In the genomic region with DNA sequence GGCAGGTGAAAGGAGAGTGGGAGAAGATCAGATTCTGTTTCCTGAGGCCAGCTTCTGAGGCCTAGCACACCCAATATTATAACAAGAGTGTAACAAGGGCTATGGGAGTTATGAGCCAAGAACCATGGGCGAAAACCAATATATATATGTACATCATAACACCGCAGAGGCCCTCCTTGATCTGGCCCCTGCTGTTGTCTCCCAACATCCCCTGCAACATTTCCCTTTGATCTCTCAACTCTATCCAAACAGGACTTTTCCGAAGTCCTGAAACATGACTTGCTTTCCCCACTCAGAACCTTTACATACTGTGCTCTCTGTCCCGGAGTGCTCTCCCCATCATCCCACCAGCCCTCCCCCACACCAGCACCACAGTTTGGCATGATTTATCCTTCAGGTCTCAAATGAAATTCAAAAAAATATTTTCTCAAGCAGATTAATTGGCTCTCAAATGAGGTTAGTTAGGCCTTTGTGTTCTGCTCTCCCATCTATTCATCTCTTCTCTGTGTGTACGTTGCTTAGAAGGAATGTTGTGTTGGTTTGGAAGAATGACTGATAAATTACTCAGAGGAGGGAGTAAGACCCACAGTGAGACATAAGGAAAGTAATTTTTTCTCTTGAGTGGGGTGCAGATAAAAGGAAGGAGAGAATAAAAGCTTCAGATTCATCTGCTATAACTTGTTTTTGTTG, we compare ENCODE assay signal across 18 cellular contexts. TPM values are rescaled to one million over a fixed set of nuclear protein-coding genes. Genes with fewer than 3 reads are reported as not detected.
DNase-seq lines count a peak whose midpoint lies in the region; ATAC-seq and TF ChIP-seq lines count a peak whose summit lies in the region.
"Had no signal": no experiment of that assay in that cellular context is flagged by ENCODE, and none has a peak within 500 bp of the region (broad histone marks: within the 10 kb centered on the region; RNA-seq: fewer than 3 reads in every experiment).

No MANE protein-coding gene starts in this region.

- intact Hi-C loops in PC-3 (cut with micrococcal nuclease) = no loop called here
- intact Hi-C loops in activated CD4-positive, alpha-beta T cell treated with anti-CD3 and anti-CD28 coated beads for 36 hours (cut with DNase I, micrococcal nuclease) = no loop called here
- intact Hi-C loops in cardiac septum (cut with DNase I) = no loop called here

- no TSS peak for BruUV-seq in PC-3 (replicated peaks; lab: Mats Ljungman, UMichigan)

- no peaks in the 10 kb centered on the region for H3K27me3 ChIP-seq in PC-3 (ENCODE audit: low read length)

- no peaks in the 10 kb centered on the region for H3K9me3 ChIP-seq in PC-3 (ENCODE audit: low read length)
- H3K9me3 ChIP-seq: HAP-1 had no signal

- in situ Hi-C loops in Caki2 (cut with HindIII; ENCODE audit: low pct_unique_long_range_greater_than_20kb, low sequenced_read_pairs) = no loop called here

- no peak overlapping the region for H3K9ac ChIP-seq in PC-3 (ENCODE audit: low read length)

- peak; percentile 80 for ATAC-seq in PC-3
- no peak for ATAC-seq in activated CD4-positive, alpha-beta T cell treated with anti-CD3 and anti-CD28 coated beads for 36 hours
- ATAC-seq: activated naive CD4-positive, alpha-beta T cell treated with anti-CD3 and anti-CD28 coated beads, Interleukin-2, amount 50 U/mL, for 72 hours; esophagus mucosa had no signal

- no peaks in the 10 kb centered on the region for H4K20me1 ChIP-seq in PC-3 (ENCODE audit: low read length)

- H3K36me3 Mint-ChIP-seq in activated CD4-positive, alpha-beta T cell treated with anti-CD3 and anti-CD28 coated beads for 36 hours (ENCODE audit: low read depth) = no peaks in the 10 kb centered on the region
- H3K36me3 Mint-ChIP-seq: activated naive CD4-positive, alpha-beta T cell treated with anti-CD3 and anti-CD28 coated beads, Interleukin-2, amount 50 U/mL, for 72 hours; CD4-positive, CD25-positive, alpha-beta regulatory T cell; immature natural killer cell had no signal

- H3K79me2 ChIP-seq in PC-3 (ENCODE audit: low read length) = no peaks in the 10 kb centered on the region

- H3K4me3 Mint-ChIP-seq in activated CD4-positive, alpha-beta T cell treated with anti-CD3 and anti-CD28 coated beads for 36 hours = no peak overlapping the region
- H3K4me3 Mint-ChIP-seq: CD4-positive, CD25-positive, alpha-beta regulatory T cell; immature natural killer cell had no signal

- DNase-seq in Caki2 (ENCODE audit: low read depth) = peak; percentile 38
- DNase-seq in PC-3 = peak; percentile 56
- DNase-seq in epithelial cell of esophagus (ENCODE audit: low read depth) = peak; percentile 55
- DNase-seq in non-pigmented ciliary epithelial cell (ENCODE audit: low read depth) = peak; percentile 54
- no peak for DNase-seq in SKM-1 treated with dmso at 0.1 percent for 144 hours (lab: John Stamatoyannopoulos, UW; ENCODE audit: unreplicated experiment)
- no peak for DNase-seq in activated CD4-positive, alpha-beta T cell treated with anti-CD3 and anti-CD28 coated beads for 36 hours
- DNase-seq in DMS 273 (lab: John Stamatoyannopoulos, UW; ENCODE audit: unreplicated experiment) = no peak
- no peak for DNase-seq in cardiac septum (ENCODE audit: low spot score)
- DNase-seq: activated CD8-positive, alpha-beta memory T cell treated with anti-CD3 and anti-CD28 coated beads, Interleukin-2, amount 50 U/mL, for 48 hours; CD4-positive, CD25-positive, alpha-beta regulatory T cell; immature natural killer cell; NCI-H2171; stimulated activated CD4-positive, alpha-beta T cell treated with anti-CD3 and anti-CD28 coated beads, Interleukin-2, amount 100 ng/mL, for 24 hours had no signal

- H3K4me2 ChIP-seq in PC-3 (ENCODE audit: low read length) = no peak overlapping the region

- POLR2A ChIA-PET in PC-3 (lab: Charles Lee; ENCODE audit: unreplicated experiment) = no interaction called here
- POLR2A ChIA-PET in activated CD4-positive, alpha-beta T cell treated with anti-CD3 and anti-CD28 coated beads for 36 hours (lab: Charles Lee) = no interaction called here

- H3K4me3 ChIP-seq in PC-3 (ENCODE audit: low read length) (no peak overlapping the region), epithelial cell of esophagus (ENCODE audit: low read length) (no peak overlapping the region)
- H3K4me3 ChIP-seq: coronary artery, HAP-1 had no signal

- no peaks in the 10 kb centered on the region for H3K9me3 Mint-ChIP-seq in activated CD4-positive, alpha-beta T cell treated with anti-CD3 and anti-CD28 coated beads for 36 hours (ENCODE audit: low read depth)
- H3K9me3 Mint-ChIP-seq: activated naive CD4-positive, alpha-beta T cell treated with anti-CD3 and anti-CD28 coated beads, Interleukin-2, amount 50 U/mL, for 72 hours; CD4-positive, CD25-positive, alpha-beta regulatory T cell; immature natural killer cell had no signal

- H3K27me3 Mint-ChIP-seq in activated CD4-positive, alpha-beta T cell treated with anti-CD3 and anti-CD28 coated beads for 36 hours = no peaks in the 10 kb centered on the region

- H3K4me1 Mint-ChIP-seq in activated CD4-positive, alpha-beta T cell treated with anti-CD3 and anti-CD28 coated beads for 36 hours = no peaks in the 10 kb centered on the region
- H3K4me1 Mint-ChIP-seq: immature natural killer cell had no signal

- H3K36me3 ChIP-seq in PC-3 (ENCODE audit: low read depth, low read length) = no peaks in the 10 kb centered on the region
- H3K36me3 ChIP-seq: HAP-1 had no signal

- H3K27ac ChIP-seq in PC-3 (ENCODE audit: low read length) = peak overlapping the region; percentile 26
- H3K27ac ChIP-seq: coronary artery had no signal

- no peak overlapping the region for H3K27ac Mint-ChIP-seq in activated CD4-positive, alpha-beta T cell treated with anti-CD3 and anti-CD28 coated beads for 36 hours
- H3K27ac Mint-ChIP-seq: activated naive CD4-positive, alpha-beta T cell treated with anti-CD3 and anti-CD28 coated beads, Interleukin-2, amount 50 U/mL, for 72 hours; CD4-positive, CD25-positive, alpha-beta regulatory T cell; immature natural killer cell had no signal

- H3K9me2 ChIP-seq in PC-3 (replicated peaks; ENCODE audit: low read length) = no peaks in the 10 kb centered on the region

- no peak for TF ChIP-seq CTCF in PC-3 (conservative IDR thresholded peaks at IDR 0.05; ENCODE audit: low read depth, low read length)
- TF ChIP-seq CTCF in epithelial cell of esophagus (IDR thresholded peaks at IDR 0.05; ENCODE audit: insufficient read depth, low read depth, low read length, missing control alignments) = no peak

- H3K4me1 ChIP-seq in PC-3 (ENCODE audit: insufficient read depth, low read length) = peaks cover 25% of the 10 kb centered on the region
- H3K4me1 ChIP-seq: HAP-1 had no signal

- H2AFZ ChIP-seq in PC-3 (ENCODE audit: low read length) = no peak overlapping the region

- no peaks in the 10 kb centered on the region for H3F3A ChIP-seq in PC-3 (ENCODE audit: low read length, unreplicated experiment)

- CTCF ChIA-PET in PC-3 (lab: Charles Lee) = no interaction called here
- CTCF ChIA-PET in activated CD4-positive, alpha-beta T cell treated with anti-CD3 and anti-CD28 coated beads for 36 hours (lab: Charles Lee) = no interaction called here

RNA-seq across cellular contexts. Expression of a gene that starts 17.6 kb away (rescaled TPM):
- total RNA-seq in Caki2 (2014; rRNA removed; shearing (Covaris generic); ENCODE audit: low replicate concordance) = 22.7 and 36.0 TPM in 2 replicates
- total RNA-seq in PC-3 (2014; rRNA removed) (16.0 and 27.5 TPM in 2 replicates), cardiac septum (21.3 TPM)
- total RNA-seq in activated CD4-positive, alpha-beta T cell treated with anti-CD3 and anti-CD28 coated beads for 36 hours = 1 to 10 TPM; 7.7 to 9.3 TPM

RNA-seq across cellular contexts. Expression of a gene that starts 58.1 kb away (rescaled TPM):
- 11.8 and 20.0 TPM in 2 replicates for total RNA-seq in Caki2 (2014; rRNA removed; shearing (Covaris generic); ENCODE audit: low replicate concordance)
- total RNA-seq in PC-3 (2014; rRNA removed) (not detected in 2 replicates), cardiac septum (4.9 TPM)
- total RNA-seq in activated CD4-positive, alpha-beta T cell treated with anti-CD3 and anti-CD28 coated beads for 36 hours = under 1 TPM; 0.30 to 0.84 TPM
- total RNA-seq: CD4-positive, CD25-positive, alpha-beta regulatory T cell; mononuclear cell had no signal

Comparison
In these comparisons a context has a peak if more than half of its experiments do, and no peak if none do; other contexts are left out.
1. DNase-seq: peak in Caki2 (single experiment), PC-3 (single experiment), epithelial cell of esophagus (single experiment) and non-pigmented ciliary epithelial cell (single experiment); none in SKM-1 treated with dmso at 0.1 percent for 144 hours (single experiment), activated CD4-positive, alpha-beta T cell treated with anti-CD3 and anti-CD28 coated beads for 36 hours (single experiment), DMS 273 (single experiment) and cardiac septum (single experiment).